Comparison of ENCODE assay signal across 10 cellular contexts in the genomic region with DNA sequence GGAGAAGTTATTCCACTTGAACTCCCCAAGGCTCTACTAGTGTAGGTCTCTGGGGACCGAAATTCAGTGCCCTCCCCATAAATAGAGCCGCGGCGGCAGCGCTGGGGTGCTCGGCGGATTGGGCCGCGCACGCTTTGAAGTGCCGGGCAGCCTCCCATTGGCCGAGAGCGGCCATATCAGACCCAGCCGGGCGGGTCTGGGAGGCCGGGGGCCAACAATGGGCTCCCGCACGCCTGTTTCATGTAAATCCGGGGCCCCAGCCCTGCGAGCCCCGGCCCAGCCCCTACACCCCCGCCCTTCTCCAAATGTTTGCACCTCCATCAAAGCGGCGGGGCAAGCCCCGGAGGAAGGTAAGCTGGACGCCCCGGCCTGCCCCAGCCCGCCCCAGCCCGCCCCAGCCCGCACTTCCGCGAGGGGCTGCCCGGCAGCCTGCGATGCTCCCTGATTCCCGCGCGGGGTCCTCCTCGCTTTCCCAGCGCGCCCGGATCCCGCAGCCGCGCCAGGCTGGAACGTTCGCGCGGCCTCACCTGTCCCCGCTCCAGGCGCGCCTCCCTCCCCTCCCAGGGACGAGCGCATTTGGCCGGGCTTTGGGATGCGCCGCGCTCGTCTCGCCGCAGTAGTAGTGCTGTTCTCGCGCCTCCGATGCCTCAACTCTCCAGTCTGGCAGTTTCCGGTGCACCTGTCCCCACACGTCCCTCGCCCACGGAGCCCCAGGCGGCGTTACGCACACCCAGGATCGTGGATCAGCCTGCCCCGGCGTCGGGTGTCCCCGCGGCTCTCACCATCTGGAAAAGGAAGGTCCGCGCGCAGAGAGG. TPM values are rescaled to one million over a fixed set of nuclear protein-coding genes. Genes with fewer than 3 reads are reported as not detected.
DNase-seq lines count a peak whose midpoint lies in the region; ATAC-seq and TF ChIP-seq lines count a peak whose summit lies in the region.
"Had no signal": no experiment of that assay in that cellular context is flagged by ENCODE, and none has a peak within 500 bp of the region (broad histone marks: within the 10 kb centered on the region; RNA-seq: fewer than 3 reads in every experiment).

A gene with protein sequence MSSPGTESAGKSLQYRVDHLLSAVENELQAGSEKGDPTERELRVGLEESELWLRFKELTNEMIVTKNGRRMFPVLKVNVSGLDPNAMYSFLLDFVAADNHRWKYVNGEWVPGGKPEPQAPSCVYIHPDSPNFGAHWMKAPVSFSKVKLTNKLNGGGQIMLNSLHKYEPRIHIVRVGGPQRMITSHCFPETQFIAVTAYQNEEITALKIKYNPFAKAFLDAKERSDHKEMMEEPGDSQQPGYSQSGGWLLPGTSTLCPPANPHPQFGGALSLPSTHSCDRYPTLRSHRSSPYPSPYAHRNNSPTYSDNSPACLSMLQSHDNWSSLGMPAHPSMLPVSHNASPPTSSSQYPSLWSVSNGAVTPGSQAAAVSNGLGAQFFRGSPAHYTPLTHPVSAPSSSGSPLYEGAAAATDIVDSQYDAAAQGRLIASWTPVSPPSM (minus strand): TSS at position 51 of the 815 bp plus-strand sequence. CDS start 260 bp downstream, outside the sequence.

- intact Hi-C loops in activated naive CD4-positive, alpha-beta T cell treated with anti-CD3 and anti-CD28 coated beads for 36 hours (cut with micrococcal nuclease): loop anchor here (10.0 kb wide), 1 partner anchor 217 kb away; a partner anchor contains a TSS
- intact Hi-C loops in OCI-LY7 (cut with micrococcal nuclease; ENCODE audit: unreplicated experiment): loop anchor here (2.0 kb wide), 1 partner anchor 61 kb away; no protein-coding TSS in a partner anchor

- H3K27ac ChIP-seq in OCI-LY7 (ENCODE audit: low read depth, low read length, poor library complexity, severe bottlenecking): no peak within 1 kb of the TSS
- H3K27ac ChIP-seq in stomach smooth muscle (ENCODE audit: low read length): no peak within 1 kb of the TSS
- H3K27ac ChIP-seq: C4-2B, SK-N-MC had no signal

- H2AFZ ChIP-seq in OCI-LY7 (ENCODE audit: low read length): peak within 1 kb of the TSS; percentile 67; the same call in 1 of the 2 replicates

- no peaks in the 10 kb centered on the region for H4K20me1 ChIP-seq in OCI-LY7 (ENCODE audit: insufficient read depth, low read length)

- no peak for ATAC-seq in HG03175 (IDR thresholded peaks at IDR 0.05; ENCODE audit: unreplicated experiment)

- no peaks in the 10 kb centered on the region for H3K36me3 Mint-ChIP-seq in activated naive CD4-positive, alpha-beta T cell treated with anti-CD3 and anti-CD28 coated beads for 36 hours (ENCODE audit: low read depth)

- no peaks in the 10 kb centered on the region for H3K79me2 ChIP-seq in OCI-LY7 (ENCODE audit: insufficient read depth, low read depth, low read length)

- no peak within 1 kb of the TSS for H3K9ac ChIP-seq in stomach smooth muscle (ENCODE audit: low read length in 2 of 2)

- H3K4me1 ChIP-seq in OCI-LY7 (ENCODE audit: insufficient read depth, low read length, poor library complexity, severe bottlenecking) (peaks cover 20% of the 10 kb centered on the region), stomach smooth muscle (ENCODE audit: control insufficient read depth, insufficient read depth, low read length) (peaks cover 18% of the 10 kb centered on the region)

- 0 out of 2 replicates have a peak, but pooled peaks have one; percentile 22 for TF ChIP-seq CTCF in OCI-LY7 (conservative IDR thresholded peaks at IDR 0.05; ENCODE audit: low read length)

- no peaks in the 10 kb centered on the region for H3K9me2 ChIP-seq in OCI-LY7 (ENCODE audit: insufficient read depth, low read length)

- CTCF ChIA-PET in activated naive CD4-positive, alpha-beta T cell treated with anti-CD3 and anti-CD28 coated beads for 36 hours (lab: Charles Lee): interaction anchor here (0.7 to 1.0 kb wide), 2 partner anchors 62 to 330 kb away, joined by 4 read pairs; no protein-coding TSS in a partner anchor
- CTCF ChIA-PET in OCI-LY7 (lab: Charles Lee; ENCODE audit: unreplicated experiment): interaction anchor here (0.6 kb wide), 2 partner anchors 36 to 237 kb away, joined by 6 to 11 read pairs; no protein-coding TSS in a partner anchor

- BruUV-seq in OCI-LY7 (replicated peaks; lab: Mats Ljungman, UMichigan): no TSS peak

- POLR2A ChIA-PET in OCI-LY7 (lab: Charles Lee): no interaction called here

- H3K9me3 ChIP-seq in OCI-LY7 (ENCODE audit: low read length): no peaks in the 10 kb centered on the region
- no peaks in the 10 kb centered on the region for H3K9me3 ChIP-seq in stomach smooth muscle (ENCODE audit: control insufficient read depth in 2 of 2, low read length in 2 of 2)

- H3K27me3 Mint-ChIP-seq in activated naive CD4-positive, alpha-beta T cell treated with anti-CD3 and anti-CD28 coated beads for 36 hours (ENCODE audit: low read depth): peaks cover 59% of the 10 kb centered on the region

- H3K9me3 Mint-ChIP-seq in activated naive CD4-positive, alpha-beta T cell treated with anti-CD3 and anti-CD28 coated beads for 36 hours: no peaks in the 10 kb centered on the region

- peak within 1 kb of the TSS; percentile 73 for H3K4me2 ChIP-seq in OCI-LY7 (ENCODE audit: low read length)

- peaks cover 46 to 72% of the 10 kb centered on the region in 2 donors for H3K27me3 ChIP-seq in stomach smooth muscle (ENCODE audit: control insufficient read depth in 1 of 2, insufficient read depth in 2 of 2, low read length in 2 of 2)

- H3K4me3 Mint-ChIP-seq in activated naive CD4-positive, alpha-beta T cell treated with anti-CD3 and anti-CD28 coated beads for 36 hours: peak within 1 kb of the TSS; percentile 70

- peak within 1 kb of the TSS; percentile 72 for H3K4me3 ChIP-seq in OCI-LY7 (ENCODE audit: low read depth, low read length, poor library complexity, severe bottlenecking)
- peak within 1 kb of the TSS; percentile 44 for H3K4me3 ChIP-seq in iPS-11a (ENCODE audit: low read depth, low read length)
- H3K4me3 ChIP-seq in stomach smooth muscle (ENCODE audit: low read length in 2 of 2): peak within 1 kb of the TSS; percentile 51 to 59
- H3K4me3 ChIP-seq: SK-N-MC had no signal

- H3K36me3 ChIP-seq in OCI-LY7 (ENCODE audit: insufficient read depth, low read length): no peaks in the 10 kb centered on the region
- no peaks in the 10 kb centered on the region for H3K36me3 ChIP-seq in stomach smooth muscle (ENCODE audit: control insufficient read depth in 2 of 2, insufficient read depth in 2 of 2, low read length in 2 of 2)

- peak; percentile 15 for DNase-seq in activated naive CD4-positive, alpha-beta T cell treated with anti-CD3 and anti-CD28 coated beads for 36 hours
- DNase-seq in activated naive CD4-positive, alpha-beta T cell (lab: John Stamatoyannopoulos, UW): no peak
- DNase-seq in OCI-LY7 (ENCODE audit: low spot score) (peak; percentile 64), NCI-H82 (lab: John Stamatoyannopoulos, UW) (no peak)
- no peak for DNase-seq in stimulated activated naive CD4-positive, alpha-beta T cell (lab: John Stamatoyannopoulos, UW)

- no peak within 1 kb of the TSS for H3K27ac Mint-ChIP-seq in activated naive CD4-positive, alpha-beta T cell treated with anti-CD3 and anti-CD28 coated beads for 36 hours

- H3K4me1 Mint-ChIP-seq in activated naive CD4-positive, alpha-beta T cell treated with anti-CD3 and anti-CD28 coated beads for 36 hours (ENCODE audit: low read depth): peaks cover 7% of the 10 kb centered on the region

RNA-seq across cellular contexts. Expression of the gene that starts here (rescaled TPM):
- total RNA-seq in activated naive CD4-positive, alpha-beta T cell treated with anti-CD3 and anti-CD28 coated beads for 36 hours: not detected
- 0.44 and 1.0 TPM in 2 replicates for total RNA-seq in OCI-LY7 (2014; rRNA removed; shearing (Covaris generic))
- 4.2 and 5.3 TPM in 2 replicates for total RNA-seq in OCI-LY7 (2022)

Comparison
In these comparisons a context has a peak if more than half of its experiments do, and no peak if none do; other contexts are left out.
1. Peak in DNase-seq in activated naive CD4-positive, alpha-beta T cell treated with anti-CD3 and anti-CD28 coated beads for 36 hours; RNA of the gene not detected or under 1 TPM.